Comparison of ENCODE assay signal across 24 cellular contexts in genomic region chr3:9163289-9163688, GRCh38.
"Had no signal": no experiment of that assay in that cellular context is flagged by ENCODE, and none has a peak within 500 bp of the region (broad histone marks: within the 10 kb centered on the region; RNA-seq: fewer than 3 reads in every experiment).

No MANE protein-coding gene starts in this region.

- H3K27me3 Mint-ChIP-seq: dendritic cell treated with granulocyte-macrophage colony-stimulating factor and Interleukin-4, amounts not matched to agents 40 ng/mL and 50 ng/mL, for 4 days; memory B cell had no signal

- H3K36me3 ChIP-seq: colonic mucosa, esophagus squamous epithelium, gastrocnemius medialis, heart right ventricle, left lung had no signal

- H3K27ac ChIP-seq: colonic mucosa, epithelial cell of prostate, esophagus squamous epithelium, gastrocnemius medialis, heart right ventricle, left lung had no signal

- DNase-seq: colonic mucosa; cortex of kidney; effector CD8-positive, alpha-beta T cell; effector memory CD8-positive, alpha-beta T cell; endodermal cell; erythroblast; esophagus squamous epithelium; foreskin fibroblast; foreskin melanocyte; gastrocnemius medialis; glutamatergic neuron; head of caudate nucleus; heart right ventricle; hippocampal formation; left cardiac atrium; left lung; left ventricle myocardium superior; mammary epithelial cell; mesendoderm; midbrain had no signal

- H3K27me3 ChIP-seq: colonic mucosa, esophagus squamous epithelium, gastrocnemius medialis, heart right ventricle, left lung had no signal

- H3K4me1 ChIP-seq: colonic mucosa, gastrocnemius medialis, left lung had no signal

- H3K9me3 Mint-ChIP-seq: dendritic cell treated with granulocyte-macrophage colony-stimulating factor and Interleukin-4, amounts not matched to agents 40 ng/mL and 50 ng/mL, for 4 days; effector memory CD8-positive, alpha-beta T cell; endodermal cell; memory B cell had no signal

- H3K36me3 Mint-ChIP-seq: memory B cell had no signal

- H3K9me3 ChIP-seq: colonic mucosa, esophagus squamous epithelium, gastrocnemius medialis, left lung had no signal

- H3K27ac Mint-ChIP-seq: dendritic cell treated with granulocyte-macrophage colony-stimulating factor and Interleukin-4, amounts not matched to agents 40 ng/mL and 50 ng/mL, for 4 days; effector memory CD8-positive, alpha-beta T cell; endodermal cell; memory B cell had no signal

- H3K4me3 Mint-ChIP-seq: dendritic cell treated with granulocyte-macrophage colony-stimulating factor and Interleukin-4, amounts not matched to agents 40 ng/mL and 50 ng/mL, for 4 days; effector memory CD8-positive, alpha-beta T cell; endodermal cell; memory B cell had no signal

- H3K4me3 ChIP-seq: colonic mucosa, esophagus squamous epithelium, gastrocnemius medialis, heart right ventricle, left lung, lung had no signal
